1 cellular context compared by ENCODE assay signal in the genomic region with DNA sequence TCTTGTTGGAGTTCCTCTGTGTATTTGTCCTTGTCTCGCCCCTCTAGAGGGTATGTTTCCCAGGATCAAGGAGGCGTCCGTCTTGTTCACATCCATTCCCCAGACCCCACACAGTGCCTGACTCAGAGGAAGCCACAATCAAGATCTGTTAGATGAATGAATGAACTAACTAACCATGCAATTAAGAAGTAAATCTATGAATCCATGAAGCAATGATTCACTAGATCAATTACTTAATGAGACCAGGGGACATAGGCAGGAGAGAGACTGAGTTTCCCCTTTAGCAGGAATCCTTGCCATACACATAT.
TF ChIP-seq lines count a peak whose summit lies in the region.

No MANE protein-coding gene starts in this region.

TF ChIP-seq in IMR-90, 13 proteins besides CTCF, POLR2A, EP300 and RAD21:
- TF ChIP-seq FOS (IDR thresholded peaks at IDR 0.05; ENCODE audit: low read depth, low read length) (no peak), RCOR1 (IDR thresholded peaks at IDR 0.05; ENCODE audit: insufficient replicate concordance, low read length) (no peak), SMC3 (IDR thresholded peaks at IDR 0.05; ENCODE audit: low read depth, low read length) (no peak), RFX5 (IDR thresholded peaks at IDR 0.05; ENCODE audit: low read depth, low read length) (no peak), MAZ (IDR thresholded peaks at IDR 0.05; ENCODE audit: borderline replicate concordance, low read depth, low read length) (no peak), CHD1 (IDR thresholded peaks at IDR 0.05; ENCODE audit: low read depth, low read length) (no peak), MXI1 (IDR thresholded peaks at IDR 0.05; ENCODE audit: borderline replicate concordance, low read depth, low read length) (no peak)
- TF ChIP-seq, protein P1, sequence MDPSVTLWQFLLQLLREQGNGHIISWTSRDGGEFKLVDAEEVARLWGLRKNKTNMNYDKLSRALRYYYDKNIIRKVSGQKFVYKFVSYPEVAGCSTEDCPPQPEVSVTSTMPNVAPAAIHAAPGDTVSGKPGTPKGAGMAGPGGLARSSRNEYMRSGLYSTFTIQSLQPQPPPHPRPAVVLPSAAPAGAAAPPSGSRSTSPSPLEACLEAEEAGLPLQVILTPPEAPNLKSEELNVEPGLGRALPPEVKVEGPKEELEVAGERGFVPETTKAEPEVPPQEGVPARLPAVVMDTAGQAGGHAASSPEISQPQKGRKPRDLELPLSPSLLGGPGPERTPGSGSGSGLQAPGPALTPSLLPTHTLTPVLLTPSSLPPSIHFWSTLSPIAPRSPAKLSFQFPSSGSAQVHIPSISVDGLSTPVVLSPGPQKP (IDR thresholded peaks at IDR 0.05; ENCODE audit: borderline replicate concordance, low read depth, low read length) = no peak
- TF ChIP-seq, protein P2, sequence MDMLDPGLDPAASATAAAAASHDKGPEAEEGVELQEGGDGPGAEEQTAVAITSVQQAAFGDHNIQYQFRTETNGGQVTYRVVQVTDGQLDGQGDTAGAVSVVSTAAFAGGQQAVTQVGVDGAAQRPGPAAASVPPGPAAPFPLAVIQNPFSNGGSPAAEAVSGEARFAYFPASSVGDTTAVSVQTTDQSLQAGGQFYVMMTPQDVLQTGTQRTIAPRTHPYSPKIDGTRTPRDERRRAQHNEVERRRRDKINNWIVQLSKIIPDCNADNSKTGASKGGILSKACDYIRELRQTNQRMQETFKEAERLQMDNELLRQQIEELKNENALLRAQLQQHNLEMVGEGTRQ (IDR thresholded peaks at IDR 0.05; ENCODE audit: low read depth, low read length) = no peak
